ENCODE assay signal across 15 cellular contexts in genomic region chr2:96089356-96090180, GRCh38. TPM values are rescaled to one million over a fixed set of nuclear protein-coding genes. Genes with fewer than 3 reads are reported as not detected.
A peak's percentile ranks its signal among the peaks of the same experiment; 100 is the strongest.
DNase-seq lines count a peak whose midpoint lies in the region; ATAC-seq, FAIRE-seq and TF ChIP-seq lines count a peak whose summit lies in the region.
"Had no signal": no experiment of that assay in that cellular context is flagged by ENCODE, and none has a peak within 500 bp of the region (broad histone marks: within the 10 kb centered on the region; RNA-seq: fewer than 3 reads in every experiment).

No MANE protein-coding gene starts in this region.

- H3K36me3 ChIP-seq in parathyroid adenoma (ENCODE audit: control insufficient read depth, insufficient read depth, low read length) (no peaks in the 10 kb centered on the region), kidney (ENCODE audit: control insufficient read depth in 1 of 2, insufficient read depth in 2 of 2, low read length in 2 of 2) (no peaks in the 10 kb centered on the region)
- H3K36me3 ChIP-seq: thoracic aorta had no signal

- TF ChIP-seq CTCF in parathyroid adenoma (IDR thresholded peaks at IDR 0.05), result no peak
- no peak for TF ChIP-seq CTCF in kidney (IDR thresholded peaks at IDR 0.05; ENCODE audit: borderline replicate concordance, extremely low read depth, insufficient read depth)

- no peak for FAIRE-seq in kidney (lab: Jason Lieb, UNC)

- ATAC-seq in HG03097 (IDR thresholded peaks at IDR 0.05; ENCODE audit: low FRiP score, unreplicated experiment) (no peak), HG02840 (IDR thresholded peaks at IDR 0.05; ENCODE audit: low FRiP score, unreplicated experiment) (no peak)
- ATAC-seq: activated CD4-positive, CD25-positive, alpha-beta regulatory T cell treated with anti-CD3 and anti-CD28 coated beads, Interleukin-2, amount 50 U/mL, for 24 hours had no signal

- H3K4me1 ChIP-seq in parathyroid adenoma (no peaks in the 10 kb centered on the region), kidney (ENCODE audit: control insufficient read depth in 1 of 2, insufficient read depth in 1 of 2, low read depth in 1 of 2, low read length in 2 of 2) (no peaks in the 10 kb centered on the region)

- H3K4me2 ChIP-seq in parathyroid adenoma (ENCODE audit: low read length), result no peak overlapping the region
- H3K4me2 ChIP-seq: KMS-11 had no signal

- H3K9me3 ChIP-seq in parathyroid adenoma (ENCODE audit: control insufficient read depth, low read length) (no peaks in the 10 kb centered on the region), kidney (ENCODE audit: control insufficient read depth in 1 of 2, low read length in 2 of 2) (no peaks in the 10 kb centered on the region)
- H3K9me3 ChIP-seq: thoracic aorta had no signal

- peak overlapping the region; percentile 28 for H2AFZ ChIP-seq in parathyroid adenoma

- H3K27ac ChIP-seq in parathyroid adenoma (no peak overlapping the region), kidney (ENCODE audit: low read depth in 2 of 2, low read length in 2 of 2) (no peak overlapping the region)
- H3K27ac ChIP-seq: C4-2B, KMS-11, thoracic aorta had no signal

- H3K79me2 ChIP-seq in parathyroid adenoma, result no peaks in the 10 kb centered on the region

- intact Hi-C loops in cardiac septum (cut with DNase I) (no loop called here), kidney (cut with DNase I) (no loop called here)

- H3K4me3 ChIP-seq in parathyroid adenoma (ENCODE audit: low read depth, low read length) (no peak overlapping the region), kidney (ENCODE audit: low read length in 2 of 2) (no peak overlapping the region)
- H3K4me3 ChIP-seq: thoracic aorta had no signal

- no peak overlapping the region for H3K9ac ChIP-seq in parathyroid adenoma
- no peak overlapping the region for H3K9ac ChIP-seq in kidney (ENCODE audit: low read length in 2 of 2)
- H3K9ac ChIP-seq: KMS-11 had no signal

- DNase-seq in ELF-1 (ENCODE audit: low read depth, low spot score) (peak; percentile 11), SHP77 (lab: John Stamatoyannopoulos, UW) (peak; percentile 15 to 61), cardiac septum (ENCODE audit: low spot score) (peak; percentile 74), activated gamma-delta T cell (lab: John Stamatoyannopoulos, UW) (no peak), kidney (no peak)
- DNase-seq: erythroblast, GF-D8, NCI-H187 had no signal

- no peaks in the 10 kb centered on the region for H3K27me3 ChIP-seq in parathyroid adenoma (ENCODE audit: control insufficient read depth, insufficient read depth, low read length)

RNA-seq across cellular contexts. Expression of gene ADRA2B, which starts 26.8 kb away (rescaled TPM):
- total RNA-seq in cardiac septum, result 5.5 TPM
- total RNA-seq in kidney, result 1.4 TPM
- 4.8 TPM for polyA plus RNA-seq in kidney (ENCODE audit: insufficient read depth, low read depth, low replicate concordance)

RNA-seq across cellular contexts. Expression of gene ASTL, which starts 48.7 kb away (rescaled TPM):
- total RNA-seq in cardiac septum (not detected), kidney (not detected)
- not detected for polyA plus RNA-seq in kidney (ENCODE audit: insufficient read depth, low read depth, low replicate concordance)
- total RNA-seq: thoracic aorta had no signal

RNA-seq across cellular contexts. Expression of gene GPAT2, which starts 54.9 kb away (rescaled TPM):
- total RNA-seq in cardiac septum (6.6 TPM), kidney (2.7 TPM)
- 1.1 TPM for polyA plus RNA-seq in kidney (ENCODE audit: insufficient read depth, low read depth, low replicate concordance)

RNA-seq across cellular contexts. Expression of gene DUSP2, which starts 55.7 kb away (rescaled TPM):
- total RNA-seq in cardiac septum (1.3 TPM), kidney (11.8 TPM)
- 5.6 TPM for polyA plus RNA-seq in kidney (ENCODE audit: insufficient read depth, low read depth, low replicate concordance)

Comparison
In these comparisons a context has a peak if more than half of its experiments do, and no peak if none do; other contexts are left out.
1. DNase-seq: peak in ELF-1 (single experiment), SHP77 (2 of 2) and cardiac septum (single experiment); none in activated gamma-delta T cell (single experiment) and kidney (single experiment).